23 cellular contexts compared by ENCODE assay signal in genomic region chr15:36185845-36186244, GRCh38.
"Had no signal": no experiment of that assay in that cellular context is flagged by ENCODE, and none has a peak within 500 bp of the region (broad histone marks: within the 10 kb centered on the region; RNA-seq: fewer than 3 reads in every experiment).

No MANE protein-coding gene starts in this region.

- H3K9ac ChIP-seq: parathyroid adenoma had no signal

- DNase-seq: dorsolateral prefrontal cortex; effector CD4-positive, alpha-beta T cell; gastrocnemius medialis; head of caudate nucleus; kidney; left lung; mesendoderm; midbrain; naive thymus-derived CD8-positive, alpha-beta T cell; right lobe of liver; small intestine; stimulated activated CD4-positive, alpha-beta T cell treated with anti-CD3 and anti-CD28 coated beads, Interleukin-1b, Interleukin-23, amount 100 ng/mL, for 48 hours; stimulated activated CD4-positive, alpha-beta T cell treated with anti-CD3 and anti-CD28 coated beads, Interleukin-4, amount 100 ng/mL, for 1 hour; stimulated activated CD8-positive, alpha-beta memory T cell treated with anti-CD3 and anti-CD28 coated beads, Interleukin-4, amount 100 ng/mL, for 48 hours; stimulated activated naive CD4-positive, alpha-beta T cell; stimulated activated naive CD8-positive, alpha-beta T cell treated with anti-CD3 and anti-CD28 coated beads, Interleukin-15, amount 100 ng/mL, for 72 hours; transverse colon; upper lobe of right lung; uterus had no signal

- ATAC-seq: gastrocnemius medialis; left lung; naive thymus-derived CD8-positive, alpha-beta T cell; stimulated activated naive CD8-positive, alpha-beta T cell treated with anti-CD3 and anti-CD28 coated beads, Interleukin-15, amount 100 ng/mL, for 72 hours; upper lobe of right lung had no signal

- H3K27me3 ChIP-seq: dorsolateral prefrontal cortex, gastrocnemius medialis, left lung, neutrophil, right lobe of liver, suprapubic skin, transverse colon, upper lobe of right lung, uterus had no signal

- H3K27ac Mint-ChIP-seq: naive thymus-derived CD8-positive, alpha-beta T cell; progenitor cell of endocrine pancreas had no signal

- H3K4me1 Mint-ChIP-seq: naive thymus-derived CD8-positive, alpha-beta T cell; stimulated activated naive CD8-positive, alpha-beta T cell treated with anti-CD3 and anti-CD28 coated beads, Interleukin-15, amount 100 ng/mL, for 72 hours had no signal

- H3K79me2 ChIP-seq: parathyroid adenoma had no signal

- H3K36me3 ChIP-seq: gastrocnemius medialis, left lung, neutrophil, right lobe of liver, suprapubic skin, transverse colon, upper lobe of right lung, uterus had no signal

- H3K4me1 ChIP-seq: gastrocnemius medialis, left lung, parathyroid adenoma, suprapubic skin, upper lobe of right lung, uterus had no signal

- H3K4me3 ChIP-seq: dorsolateral prefrontal cortex, gastrocnemius medialis, left lung, right lobe of liver, suprapubic skin, transverse colon, upper lobe of right lung, uterus had no signal

- H3K4me3 Mint-ChIP-seq: naive thymus-derived CD8-positive, alpha-beta T cell; stimulated activated naive CD8-positive, alpha-beta T cell treated with anti-CD3 and anti-CD28 coated beads, Interleukin-15, amount 100 ng/mL, for 72 hours had no signal

- H2AFZ ChIP-seq: parathyroid adenoma had no signal

- H3K36me3 Mint-ChIP-seq: naive thymus-derived CD8-positive, alpha-beta T cell had no signal

- H3K9me3 Mint-ChIP-seq: stimulated activated naive CD8-positive, alpha-beta T cell treated with anti-CD3 and anti-CD28 coated beads, Interleukin-15, amount 100 ng/mL, for 72 hours had no signal

- H3K9me3 ChIP-seq: gastrocnemius medialis, left lung, neutrophil, right lobe of liver, suprapubic skin, transverse colon, upper lobe of right lung, uterus had no signal

- H3K27me3 Mint-ChIP-seq: naive thymus-derived CD8-positive, alpha-beta T cell; progenitor cell of endocrine pancreas; stimulated activated naive CD8-positive, alpha-beta T cell treated with anti-CD3 and anti-CD28 coated beads, Interleukin-15, amount 100 ng/mL, for 72 hours had no signal

- H3K27ac ChIP-seq: gastrocnemius medialis, left lung, neutrophil, parathyroid adenoma, right lobe of liver, suprapubic skin, transverse colon, upper lobe of right lung, uterus had no signal
